ENCODE assay signal across 2 cellular contexts in the genomic region with DNA sequence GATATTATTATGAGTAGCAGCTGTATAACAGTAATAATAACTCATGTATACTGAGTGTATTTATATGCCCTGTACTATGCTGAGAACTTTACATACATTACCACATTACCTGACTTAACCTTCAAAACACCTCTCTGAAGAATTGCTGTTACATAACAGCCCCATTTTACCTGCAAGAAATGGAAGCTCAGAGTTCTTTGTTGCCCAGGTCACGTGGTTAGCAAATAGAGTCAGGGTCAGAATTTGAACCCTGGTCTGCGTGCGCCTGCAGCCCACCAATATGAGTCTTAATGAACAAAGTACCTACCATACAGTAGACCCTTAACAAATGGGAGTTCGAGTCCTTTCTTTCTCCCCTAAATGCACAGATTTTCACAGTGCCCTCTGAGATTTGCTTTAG.
TF ChIP-seq lines count a peak whose summit lies in the region.

No MANE protein-coding gene starts in this region.

TF ChIP-seq in K562, 482 proteins besides CTCF, POLR2A, EP300 and RAD21 (continued from another document):
- TF ChIP-seq, protein P1, sequence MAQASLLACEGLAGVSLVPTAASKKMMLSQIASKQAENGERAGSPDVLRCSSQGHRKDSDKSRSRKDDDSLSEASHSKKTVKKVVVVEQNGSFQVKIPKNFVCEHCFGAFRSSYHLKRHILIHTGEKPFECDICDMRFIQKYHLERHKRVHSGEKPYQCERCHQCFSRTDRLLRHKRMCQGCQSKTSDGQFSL (CRISPR knock-in tag; IDR thresholded peaks at IDR 0.05) = no peak
- TF ChIP-seq, protein P1 (tag; IDR thresholded peaks at IDR 0.05) = no peak
- TF ChIP-seq RAD51 (IDR thresholded peaks at IDR 0.05; ENCODE audit: borderline replicate concordance, low read depth) (0 out of 2 replicates have a peak, but pooled peaks have one; percentile 32), KLF1 (tag; IDR thresholded peaks at IDR 0.05) (no peak), CHD4 (IDR thresholded peaks at IDR 0.05; ENCODE audit: insufficient read depth, insufficient replicate concordance, low read depth, low read length, poor library complexity, severe bottlenecking) (no peak), COPS2 (conservative IDR thresholded peaks at IDR 0.05) (no peak), LEF1 (IDR thresholded peaks at IDR 0.05) (no peak), POLR2B (IDR thresholded peaks at IDR 0.05; ENCODE audit: low read depth, partially characterized antibody) (no peak)
- TF ChIP-seq, protein P2, sequence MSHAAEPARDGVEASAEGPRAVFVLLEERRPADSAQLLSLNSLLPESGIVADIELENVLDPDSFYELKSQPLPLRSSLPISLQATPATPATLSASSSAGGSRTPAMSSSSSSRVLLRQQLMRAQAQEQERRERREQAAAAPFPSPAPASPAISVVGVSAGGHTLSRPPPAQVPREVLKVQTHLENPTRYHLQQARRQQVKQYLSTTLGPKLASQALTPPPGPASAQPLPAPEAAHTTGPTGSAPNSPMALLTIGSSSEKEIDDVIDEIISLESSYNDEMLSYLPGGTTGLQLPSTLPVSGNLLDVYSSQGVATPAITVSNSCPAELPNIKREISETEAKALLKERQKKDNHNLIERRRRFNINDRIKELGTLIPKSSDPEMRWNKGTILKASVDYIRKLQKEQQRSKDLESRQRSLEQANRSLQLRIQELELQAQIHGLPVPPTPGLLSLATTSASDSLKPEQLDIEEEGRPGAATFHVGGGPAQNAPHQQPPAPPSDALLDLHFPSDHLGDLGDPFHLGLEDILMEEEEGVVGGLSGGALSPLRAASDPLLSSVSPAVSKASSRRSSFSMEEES (CRISPR knock-in tag; IDR thresholded peaks at IDR 0.05) = peak; percentile 77

TF ChIP-seq in HepG2, 621 proteins besides CTCF, POLR2A, EP300 and RAD21 (continued from another document):
- TF ChIP-seq, protein P3, sequence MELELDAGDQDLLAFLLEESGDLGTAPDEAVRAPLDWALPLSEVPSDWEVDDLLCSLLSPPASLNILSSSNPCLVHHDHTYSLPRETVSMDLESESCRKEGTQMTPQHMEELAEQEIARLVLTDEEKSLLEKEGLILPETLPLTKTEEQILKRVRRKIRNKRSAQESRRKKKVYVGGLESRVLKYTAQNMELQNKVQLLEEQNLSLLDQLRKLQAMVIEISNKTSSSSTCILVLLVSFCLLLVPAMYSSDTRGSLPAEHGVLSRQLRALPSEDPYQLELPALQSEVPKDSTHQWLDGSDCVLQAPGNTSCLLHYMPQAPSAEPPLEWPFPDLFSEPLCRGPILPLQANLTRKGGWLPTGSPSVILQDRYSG (CRISPR knock-in tag; IDR thresholded peaks at IDR 0.05) = no peak
- TF ChIP-seq, protein P4, sequence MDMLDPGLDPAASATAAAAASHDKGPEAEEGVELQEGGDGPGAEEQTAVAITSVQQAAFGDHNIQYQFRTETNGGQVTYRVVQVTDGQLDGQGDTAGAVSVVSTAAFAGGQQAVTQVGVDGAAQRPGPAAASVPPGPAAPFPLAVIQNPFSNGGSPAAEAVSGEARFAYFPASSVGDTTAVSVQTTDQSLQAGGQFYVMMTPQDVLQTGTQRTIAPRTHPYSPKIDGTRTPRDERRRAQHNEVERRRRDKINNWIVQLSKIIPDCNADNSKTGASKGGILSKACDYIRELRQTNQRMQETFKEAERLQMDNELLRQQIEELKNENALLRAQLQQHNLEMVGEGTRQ (IDR thresholded peaks at IDR 0.05; ENCODE audit: low read depth, low read length) = peak; percentile 42; the same call in 1 of the 2 replicates
- TF ChIP-seq, protein P4 (CRISPR knock-in tag; IDR thresholded peaks at IDR 0.05; ENCODE audit: borderline replicate concordance) = no peak
- TF ChIP-seq, protein P5, sequence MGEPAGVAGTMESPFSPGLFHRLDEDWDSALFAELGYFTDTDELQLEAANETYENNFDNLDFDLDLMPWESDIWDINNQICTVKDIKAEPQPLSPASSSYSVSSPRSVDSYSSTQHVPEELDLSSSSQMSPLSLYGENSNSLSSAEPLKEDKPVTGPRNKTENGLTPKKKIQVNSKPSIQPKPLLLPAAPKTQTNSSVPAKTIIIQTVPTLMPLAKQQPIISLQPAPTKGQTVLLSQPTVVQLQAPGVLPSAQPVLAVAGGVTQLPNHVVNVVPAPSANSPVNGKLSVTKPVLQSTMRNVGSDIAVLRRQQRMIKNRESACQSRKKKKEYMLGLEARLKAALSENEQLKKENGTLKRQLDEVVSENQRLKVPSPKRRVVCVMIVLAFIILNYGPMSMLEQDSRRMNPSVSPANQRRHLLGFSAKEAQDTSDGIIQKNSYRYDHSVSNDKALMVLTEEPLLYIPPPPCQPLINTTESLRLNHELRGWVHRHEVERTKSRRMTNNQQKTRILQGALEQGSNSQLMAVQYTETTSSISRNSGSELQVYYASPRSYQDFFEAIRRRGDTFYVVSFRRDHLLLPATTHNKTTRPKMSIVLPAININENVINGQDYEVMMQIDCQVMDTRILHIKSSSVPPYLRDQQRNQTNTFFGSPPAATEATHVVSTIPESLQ (CRISPR knock-in tag; conservative IDR thresholded peaks at IDR 0.05) = no peak
- TF ChIP-seq, protein P6, sequence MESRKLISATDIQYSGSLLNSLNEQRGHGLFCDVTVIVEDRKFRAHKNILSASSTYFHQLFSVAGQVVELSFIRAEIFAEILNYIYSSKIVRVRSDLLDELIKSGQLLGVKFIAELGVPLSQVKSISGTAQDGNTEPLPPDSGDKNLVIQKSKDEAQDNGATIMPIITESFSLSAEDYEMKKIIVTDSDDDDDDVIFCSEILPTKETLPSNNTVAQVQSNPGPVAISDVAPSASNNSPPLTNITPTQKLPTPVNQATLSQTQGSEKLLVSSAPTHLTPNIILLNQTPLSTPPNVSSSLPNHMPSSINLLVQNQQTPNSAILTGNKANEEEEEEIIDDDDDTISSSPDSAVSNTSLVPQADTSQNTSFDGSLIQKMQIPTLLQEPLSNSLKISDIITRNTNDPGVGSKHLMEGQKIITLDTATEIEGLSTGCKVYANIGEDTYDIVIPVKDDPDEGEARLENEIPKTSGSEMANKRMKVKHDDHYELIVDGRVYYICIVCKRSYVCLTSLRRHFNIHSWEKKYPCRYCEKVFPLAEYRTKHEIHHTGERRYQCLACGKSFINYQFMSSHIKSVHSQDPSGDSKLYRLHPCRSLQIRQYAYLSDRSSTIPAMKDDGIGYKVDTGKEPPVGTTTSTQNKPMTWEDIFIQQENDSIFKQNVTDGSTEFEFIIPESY (CRISPR knock-in tag; IDR thresholded peaks at IDR 0.05) = no peak
- peak; percentile 67; the same call in 1 of the 2 replicates for TF ChIP-seq RAD51 (IDR thresholded peaks at IDR 0.05; ENCODE audit: borderline replicate concordance)
